ENCODE assay signal across 24 cellular contexts in genomic region chr4:166637816-166638215, GRCh38.
"Had no signal": no experiment of that assay in that cellular context is flagged by ENCODE, and none has a peak within 500 bp of the region (broad histone marks: within the 10 kb centered on the region; RNA-seq: fewer than 3 reads in every experiment).

No MANE protein-coding gene starts in this region.

- H3K4me1 ChIP-seq: colonic mucosa, esophagus muscularis mucosa, esophagus squamous epithelium, foreskin keratinocyte, gastrocnemius medialis, gastroesophageal sphincter, heart left ventricle, heart right ventricle had no signal

- ATAC-seq: effector memory CD8-positive, alpha-beta T cell; esophagus mucosa; foreskin keratinocyte; gastrocnemius medialis; gastroesophageal sphincter; heart left ventricle; heart right ventricle had no signal

- DNase-seq: colonic mucosa; cortex of kidney; dermis blood vessel endothelial cell; dorsolateral prefrontal cortex; effector CD4-positive, alpha-beta T cell; effector CD8-positive, alpha-beta T cell; effector memory CD4-positive, alpha-beta T cell; effector memory CD8-positive, alpha-beta T cell; endodermal cell; erythroblast; esophagus squamous epithelium; foreskin fibroblast; foreskin keratinocyte; foreskin melanocyte; gastrocnemius medialis; glutamatergic neuron; head of caudate nucleus; heart left ventricle; heart right ventricle had no signal

- H3K4me3 ChIP-seq: colonic mucosa, coronary artery, dorsolateral prefrontal cortex, esophagus muscularis mucosa, esophagus squamous epithelium, gastrocnemius medialis, gastroesophageal sphincter, heart left ventricle, heart right ventricle had no signal

- H3K27me3 ChIP-seq: colonic mucosa, dorsolateral prefrontal cortex, esophagus muscularis mucosa, esophagus squamous epithelium, foreskin keratinocyte, gastrocnemius medialis, gastroesophageal sphincter, heart left ventricle, heart right ventricle had no signal

- H3K27ac ChIP-seq: colonic mucosa, coronary artery, dorsolateral prefrontal cortex, epithelial cell of prostate, esophagus muscularis mucosa, esophagus squamous epithelium, foreskin keratinocyte, gastrocnemius medialis, gastroesophageal sphincter, heart left ventricle, heart right ventricle had no signal

- H3K9me3 ChIP-seq: colonic mucosa, esophagus squamous epithelium, gastrocnemius medialis had no signal

- H3K36me3 ChIP-seq: colonic mucosa, esophagus muscularis mucosa, esophagus squamous epithelium, gastrocnemius medialis, gastroesophageal sphincter, heart left ventricle, heart right ventricle had no signal
